ENCODE assay signal across 8 cellular contexts in genomic region chr9:137071282-137071681, GRCh38. TPM values are rescaled to one million over a fixed set of nuclear protein-coding genes. Genes with fewer than 3 reads are reported as not detected.
A peak's percentile ranks its signal among the peaks of the same experiment; 100 is the strongest.
DNase-seq lines count a peak whose midpoint lies in the region; ATAC-seq and TF ChIP-seq lines count a peak whose summit lies in the region.

No MANE protein-coding gene starts in this region.

- H2AFZ ChIP-seq in hepatocyte: no peak overlapping the region

- peak overlapping the region; percentile 85 for H3K4me3 Mint-ChIP-seq in T-helper 1 cell treated with Interleukin-12 subunit alpha and Interleukin-12 subunit beta and Interleukin-4 antibody, amounts not matched to agents 30 μg/mL and 1 μg/mL, for 36 hours
- peak overlapping the region; percentile 84 for H3K4me3 Mint-ChIP-seq in T-helper 17 cell

- H3K27ac Mint-ChIP-seq in T-helper 1 cell treated with Interleukin-12 subunit alpha and Interleukin-12 subunit beta and Interleukin-4 antibody, amounts not matched to agents 30 μg/mL and 1 μg/mL, for 36 hours: peak overlapping the region; percentile 77
- H3K27ac Mint-ChIP-seq in T-helper 17 cell: peak overlapping the region; percentile 32

- H3K9me2 ChIP-seq in hepatocyte (replicated peaks; ENCODE audit: insufficient read depth): no peaks in the 10 kb centered on the region

- H3K36me3 ChIP-seq in hepatocyte (replicated peaks; ENCODE audit: insufficient read depth, low read depth) (no peaks in the 10 kb centered on the region), spleen (no peaks in the 10 kb centered on the region)

- 96% methylated on average over 2 of the region's 2 CpGs for WGBS in hepatocyte (ENCODE audit: low lambda C conversion rate, missing lambda C conversion rate)
- WGBS in spleen, 5 donors: 83 to 100% (median 90%) methylated on average over 2 of the region's 2 CpGs

- TF ChIP-seq POLR2A in spleen (IDR thresholded peaks at IDR 0.05): no peak

- no peaks in the 10 kb centered on the region for H3K9me3 ChIP-seq in T-helper 17 cell (ENCODE audit: control insufficient read depth, low read length, poor library complexity, severe bottlenecking)
- no peaks in the 10 kb centered on the region for H3K9me3 ChIP-seq in hepatocyte (ENCODE audit: low read depth)
- H3K9me3 ChIP-seq in spleen: no peaks in the 10 kb centered on the region

- no peaks in the 10 kb centered on the region for H3K9me3 Mint-ChIP-seq in T-helper 1 cell treated with Interleukin-12 subunit alpha and Interleukin-12 subunit beta and Interleukin-4 antibody, amounts not matched to agents 30 μg/mL and 1 μg/mL, for 36 hours

- H3K4me2 ChIP-seq in hepatocyte: peak overlapping the region; percentile 73

- no peaks in the 10 kb centered on the region for H3K36me3 Mint-ChIP-seq in T-helper 1 cell treated with Interleukin-12 subunit alpha and Interleukin-12 subunit beta and Interleukin-4 antibody, amounts not matched to agents 30 μg/mL and 1 μg/mL, for 36 hours (ENCODE audit: low read depth)
- H3K36me3 Mint-ChIP-seq in T-helper 17 cell (ENCODE audit: low read depth): no peaks in the 10 kb centered on the region

- H3K4me3 ChIP-seq in hepatocyte (no peak overlapping the region), spleen (peak overlapping the region in 4 of 8 donors; percentile 60 to 84 (median 61))

- no peak for ATAC-seq in T-helper 17 cell
- ATAC-seq in HG03159 (IDR thresholded peaks at IDR 0.05; ENCODE audit: unreplicated experiment): no peak

- no peaks in the 10 kb centered on the region for H4K20me1 ChIP-seq in hepatocyte (ENCODE audit: insufficient read depth, poor library complexity, severe bottlenecking)

- TF ChIP-seq CTCF in hepatocyte (IDR thresholded peaks at IDR 0.05; ENCODE audit: poor library complexity): no peak
- no peak for TF ChIP-seq CTCF in spleen (IDR thresholded peaks at IDR 0.05 in 8 of 11, conservative IDR thresholded peaks at IDR 0.05 in 3 of 11)

- H3K79me2 ChIP-seq in hepatocyte: no peaks in the 10 kb centered on the region

- H3K27me3 ChIP-seq in hepatocyte: no peaks in the 10 kb centered on the region
- H3K27me3 ChIP-seq in spleen (replicated peaks in 1 of 7): peaks cover 0 to 17% (median 7%) of the 10 kb centered on the region in 7 donors

- intact Hi-C loops in spleen (cut with DNase I; ENCODE audit: low total_unique reads): no loop called here

- H3K4me1 ChIP-seq in hepatocyte (ENCODE audit: insufficient read depth) (peaks cover 3% of the 10 kb centered on the region), spleen (peaks cover 7 to 86% (median 32%) of the 10 kb centered on the region in 6 donors)

- H3K27ac ChIP-seq in hepatocyte (peak overlapping the region; percentile 49), spleen (peak overlapping the region in 7 of 8 donors; percentile 35 to 85 (median 83))

- no peaks in the 10 kb centered on the region for H3K27me3 Mint-ChIP-seq in T-helper 1 cell treated with Interleukin-12 subunit alpha and Interleukin-12 subunit beta and Interleukin-4 antibody, amounts not matched to agents 30 μg/mL and 1 μg/mL, for 36 hours (ENCODE audit: low read depth)
- peaks cover 5% of the 10 kb centered on the region for H3K27me3 Mint-ChIP-seq in T-helper 17 cell

- peaks cover 13% of the 10 kb centered on the region for H3K4me1 Mint-ChIP-seq in T-helper 1 cell treated with Interleukin-12 subunit alpha and Interleukin-12 subunit beta and Interleukin-4 antibody, amounts not matched to agents 30 μg/mL and 1 μg/mL, for 36 hours (ENCODE audit: low read depth)
- H3K4me1 Mint-ChIP-seq in T-helper 17 cell: peaks cover 11% of the 10 kb centered on the region

- DNase-seq in T-helper 1 cell: no peak
- DNase-seq in T-helper 17 cell: no peak
- no peak for DNase-seq in hepatocyte (ENCODE audit: low spot score)
- DNase-seq in spleen: peak; percentile 72
- DNase-seq in NCI-H187 treated with DMSO at 0.1 percent for 48 hours (lab: John Stamatoyannopoulos, UW): no peak
- no peak for DNase-seq in NCI-H2029 (lab: John Stamatoyannopoulos, UW)

RNA-seq across cellular contexts. Expression of gene SAPCD2, which starts 0.9 kb away (rescaled TPM):
- total RNA-seq in T-helper 17 cell (under 1 TPM; 0.27 to 0.39 TPM), hepatocyte (4.6 and 7.5 TPM in 2 replicates), spleen (1 to 10 TPM; 2.1 to 6.5 (median 3.0) TPM)
- polyA plus RNA-seq in hepatocyte (4.8 and 5.6 TPM in 2 replicates), spleen (1 to 10 TPM in 2 of 3 donors, under 1 TPM in 1; 0.76 to 2.5 (median 2.4) TPM)

RNA-seq across cellular contexts. Expression of gene UAP1L1, which starts 6.0 kb away (rescaled TPM):
- total RNA-seq in T-helper 17 cell (10 to 100 TPM in 1 of 2 donors, 1 to 10 TPM in 1; 9.3 to 10.2 TPM), hepatocyte (11.2 and 15.6 TPM in 2 replicates), spleen (10 to 100 TPM; 19.5 to 35.9 (median 28.6) TPM)
- polyA plus RNA-seq in hepatocyte (39.1 and 40.1 TPM in 2 replicates), spleen (10 to 100 TPM; 12.5 to 29.7 (median 24.6) TPM)

RNA-seq across cellular contexts. Expression of gene MAN1B1, which starts 15.5 kb away (rescaled TPM):
- total RNA-seq in T-helper 17 cell (10 to 100 TPM; 62.0 to 62.3 TPM), hepatocyte (54.6 and 60.8 TPM in 2 replicates), spleen (10 to 100 TPM; 43.2 to 67.9 (median 51.7) TPM)
- polyA plus RNA-seq in hepatocyte (94.2 and 101 TPM in 2 replicates), spleen (100 to 1,000 TPM in 1 of 3 donors, 10 to 100 TPM in 2; 49.6 to 112 (median 90.0) TPM)

RNA-seq across cellular contexts. Expression of gene ENTPD2, which starts 17.4 kb away (rescaled TPM):
- total RNA-seq in T-helper 17 cell: under 1 TPM in 1 of 2 donors, not detected in 1; 0.20 TPM
- 1.8 and 2.3 TPM in 2 replicates for total RNA-seq in hepatocyte
- polyA plus RNA-seq in hepatocyte: 1.1 and 3.2 TPM in 2 replicates
- total RNA-seq in spleen: under 1 TPM in 2 of 7 donors, not detected in 5; 0.32 to 0.40 TPM
- polyA plus RNA-seq in spleen: under 1 TPM in 2 of 3 donors, not detected in 1; 0.11 to 0.58 TPM

RNA-seq across cellular contexts. Expression of gene NPDC1, which starts 25.3 kb away (rescaled TPM):
- total RNA-seq in T-helper 17 cell (100 to 1,000 TPM; 139 to 202 TPM), hepatocyte (12.3 and 12.7 TPM in 2 replicates), spleen (100 to 1,000 TPM in 5 of 7 donors, 10 to 100 TPM in 2; 86.3 to 197 (median 111) TPM)
- polyA plus RNA-seq in hepatocyte (69.8 and 72.7 TPM in 2 replicates), spleen (100 to 1,000 TPM; 104 to 358 (median 256) TPM)
